ENCODE assay signal across 10 cellular contexts in genomic region chr1:22832414-22832786, GRCh38.
DNase-seq lines count a peak whose midpoint lies in the region; ATAC-seq lines count a peak whose summit lies in the region.
"Had no signal": no experiment of that assay in that cellular context is flagged by ENCODE, and none has a peak within 500 bp of the region (broad histone marks: within the 10 kb centered on the region; RNA-seq: fewer than 3 reads in every experiment).

No MANE protein-coding gene starts in this region.

- DNase-seq in EL (peak; percentile 84), RKO (ENCODE audit: low spot score) (peak; percentile 15), skeletal muscle cell (ENCODE audit: low read depth) (peak; percentile 43), midbrain (lab: John Stamatoyannopoulos, UW) (no peak), Right ventricle myocardium inferior (ENCODE audit: missing footprints) (no peak), dermis blood vessel endothelial cell (no peak), Ammon's horn (ENCODE audit: low spot score) (no peak)
- DNase-seq: naive thymus-derived CD8-positive, alpha-beta T cell had no signal

- intact Hi-C loops in Right ventricle myocardium inferior (cut with DNase I) = no loop called here

- no peak overlapping the region for H3K4me3 ChIP-seq in skeletal muscle cell (ENCODE audit: low read depth, low read length)
- H3K4me3 ChIP-seq: right lobe of liver had no signal

- ATAC-seq in esophagus mucosa (peak; percentile 32), Right ventricle myocardium inferior (no peak)
- ATAC-seq: naive thymus-derived CD8-positive, alpha-beta T cell had no signal

Comparison
In these comparisons a context has a peak if more than half of its experiments do, and no peak if none do; other contexts are left out.
1. DNase-seq: peak in EL (single experiment), RKO (single experiment) and skeletal muscle cell (single experiment); none in midbrain (single experiment), Right ventricle myocardium inferior (single experiment), dermis blood vessel endothelial cell (single experiment) and Ammon's horn (single experiment).